10 cellular contexts compared by ENCODE assay signal in genomic region chrX:69028006-69028760, GRCh38.
DNase-seq lines count a peak whose midpoint lies in the region; ATAC-seq and TF ChIP-seq lines count a peak whose summit lies in the region.
"Had no signal": no experiment of that assay in that cellular context is flagged by ENCODE, and none has a peak within 500 bp of the region (broad histone marks: within the 10 kb centered on the region; RNA-seq: fewer than 3 reads in every experiment).

No MANE protein-coding gene starts in this region.

- H3K36me3 ChIP-seq in lung (ENCODE audit: control insufficient read depth in 2 of 2, insufficient read depth in 2 of 2, low read length in 2 of 2), result no peaks in the 10 kb centered on the region

- WGBS in lung, 2 donors, result 55 to 62% methylated on average over 8 of the region's 8 CpGs

- H3K27me3 Mint-ChIP-seq in naive thymus-derived CD8-positive, alpha-beta T cell, result no peaks in the 10 kb centered on the region
- no peaks in the 10 kb centered on the region for H3K27me3 Mint-ChIP-seq in activated CD8-positive, alpha-beta memory T cell treated with anti-CD3 and anti-CD28 coated beads, Interleukin-2, amount 10 ng/mL, durations not matched to agents 7 days and 5 days

- H3K27me3 ChIP-seq in lung (ENCODE audit: control insufficient read depth, insufficient read depth), result no peaks in the 10 kb centered on the region

- peak overlapping the region in 1 of 2 donors; percentile 28 for H3K27ac ChIP-seq in lung (ENCODE audit: low read depth in 1 of 2, low read length in 1 of 2)

- H3K36me3 Mint-ChIP-seq in naive thymus-derived CD8-positive, alpha-beta T cell, result no peaks in the 10 kb centered on the region
- no peaks in the 10 kb centered on the region for H3K36me3 Mint-ChIP-seq in activated CD8-positive, alpha-beta memory T cell treated with anti-CD3 and anti-CD28 coated beads, Interleukin-2, amount 10 ng/mL, durations not matched to agents 7 days and 5 days
- H3K36me3 Mint-ChIP-seq: immature natural killer cell had no signal

- POLR2A ChIA-PET in naive thymus-derived CD8-positive, alpha-beta T cell (lab: Charles Lee), result no interaction called here

- peaks cover 0 to 2% of the 10 kb centered on the region in 2 donors for H3K9me3 ChIP-seq in lung (ENCODE audit: control insufficient read depth in 2 of 2, insufficient read depth in 1 of 2, low read length in 1 of 2)

- no peak for TF ChIP-seq CTCF in lung (IDR thresholded peaks at IDR 0.05; ENCODE audit: control extremely low read depth, extremely low read depth)

- no peak overlapping the region for H3K4me3 ChIP-seq in lung

- DNase-seq in lung (ENCODE audit: low spot score), result peak; percentile 26
- DNase-seq in NCI-H2227 (lab: John Stamatoyannopoulos, UW; ENCODE audit: unreplicated experiment), result no peak
- no peak for DNase-seq in naive thymus-derived CD8-positive, alpha-beta T cell
- DNase-seq in NCI-H2196 (lab: John Stamatoyannopoulos, UW; ENCODE audit: unreplicated experiment), result no peak
- no peak for DNase-seq in activated CD8-positive, alpha-beta memory T cell treated with anti-CD3 and anti-CD28 coated beads, Interleukin-2, amount 10 ng/mL, durations not matched to agents 7 days and 5 days
- DNase-seq: immature natural killer cell, NCI-H526 treated with DMSO at 0.1 percent for 48 hours had no signal

- no peaks in the 10 kb centered on the region for H3K9me3 Mint-ChIP-seq in naive thymus-derived CD8-positive, alpha-beta T cell
- H3K9me3 Mint-ChIP-seq in activated CD8-positive, alpha-beta memory T cell treated with anti-CD3 and anti-CD28 coated beads, Interleukin-2, amount 10 ng/mL, durations not matched to agents 7 days and 5 days (ENCODE audit: low read depth), result no peaks in the 10 kb centered on the region
- H3K9me3 Mint-ChIP-seq: immature natural killer cell had no signal

- ATAC-seq in GM18517 (IDR thresholded peaks at IDR 0.05; ENCODE audit: unreplicated experiment) (peak; percentile 94), GM21723 (IDR thresholded peaks at IDR 0.05; ENCODE audit: unreplicated experiment) (peak; percentile 92), HG03575 (IDR thresholded peaks at IDR 0.05; ENCODE audit: extremely low read depth, insufficient number of reproducible peaks, low FRiP score, unreplicated experiment) (peak; percentile 94), lung (ENCODE audit: insufficient read depth, low FRiP score) (no peak)
- no peak for ATAC-seq in naive thymus-derived CD8-positive, alpha-beta T cell
- no peak for ATAC-seq in activated CD8-positive, alpha-beta memory T cell treated with anti-CD3 and anti-CD28 coated beads, Interleukin-2, amount 10 ng/mL, durations not matched to agents 7 days and 5 days

- H3K27ac Mint-ChIP-seq in naive thymus-derived CD8-positive, alpha-beta T cell, result no peak overlapping the region
- no peak overlapping the region for H3K27ac Mint-ChIP-seq in activated CD8-positive, alpha-beta memory T cell treated with anti-CD3 and anti-CD28 coated beads, Interleukin-2, amount 10 ng/mL, durations not matched to agents 7 days and 5 days

- CTCF ChIA-PET in activated CD8-positive, alpha-beta memory T cell treated with anti-CD3 and anti-CD28 coated beads, Interleukin-2, amount 10 ng/mL, durations not matched to agents 7 days and 5 days (lab: Charles Lee), result no interaction called here

- H3K4me3 Mint-ChIP-seq in naive thymus-derived CD8-positive, alpha-beta T cell, result no peak overlapping the region
- H3K4me3 Mint-ChIP-seq in activated CD8-positive, alpha-beta memory T cell treated with anti-CD3 and anti-CD28 coated beads, Interleukin-2, amount 10 ng/mL, durations not matched to agents 7 days and 5 days, result no peak overlapping the region
- H3K4me3 Mint-ChIP-seq: immature natural killer cell had no signal

- no peaks in the 10 kb centered on the region for H3K4me1 Mint-ChIP-seq in naive thymus-derived CD8-positive, alpha-beta T cell
- H3K4me1 Mint-ChIP-seq in activated CD8-positive, alpha-beta memory T cell treated with anti-CD3 and anti-CD28 coated beads, Interleukin-2, amount 10 ng/mL, durations not matched to agents 7 days and 5 days, result peaks cover 5% of the 10 kb centered on the region
- H3K4me1 Mint-ChIP-seq: immature natural killer cell had no signal

- H3K4me1 ChIP-seq in lung (ENCODE audit: control insufficient read depth in 2 of 2, insufficient read depth in 2 of 2, low read length in 2 of 2), result peaks cover 0 to 12% of the 10 kb centered on the region in 2 donors

Comparison
In these comparisons a context has a peak if more than half of its experiments do, and no peak if none do; other contexts are left out.
1. ATAC-seq: peak in GM18517 (single experiment), GM21723 (single experiment) and HG03575 (single experiment); none in lung (single experiment), naive thymus-derived CD8-positive, alpha-beta T cell (0 of 2) and activated CD8-positive, alpha-beta memory T cell treated with anti-CD3 and anti-CD28 coated beads, Interleukin-2, amount 10 ng/mL, durations not matched to agents 7 days and 5 days (single experiment).